ENCODE assay signal across 33 cellular contexts in genomic region chr12:101338087-101338486, GRCh38. TPM values are rescaled to one million over a fixed set of nuclear protein-coding genes. Genes with fewer than 3 reads are reported as not detected.
DNase-seq lines count a peak whose midpoint lies in the region; ATAC-seq, FAIRE-seq and TF ChIP-seq lines count a peak whose summit lies in the region.
"Had no signal": no experiment of that assay in that cellular context is flagged by ENCODE, and none has a peak within 500 bp of the region (broad histone marks: within the 10 kb centered on the region; RNA-seq: fewer than 3 reads in every experiment).

No MANE protein-coding gene starts in this region.

- no peaks in the 10 kb centered on the region for H3K4me1 ChIP-seq in HepG2 (ENCODE audit: insufficient read depth, low read length)
- no peaks in the 10 kb centered on the region for H3K4me1 ChIP-seq in right lobe of liver
- H3K4me1 ChIP-seq in A549 = no peaks in the 10 kb centered on the region
- no peaks in the 10 kb centered on the region for H3K4me1 ChIP-seq in IMR-90 (ENCODE audit: control insufficient read depth, insufficient read depth, low read length)
- no peaks in the 10 kb centered on the region for H3K4me1 ChIP-seq in K562 (replicated peaks in 1 of 2; ENCODE audit: control insufficient read depth in 2 of 2, insufficient read depth in 2 of 2, low read length in 2 of 2)
- H3K4me1 ChIP-seq: BE2C; BLaER1; BLaER1 treated with 17β-estradiol and CSF1 and Interleukin-3, amounts not matched to agents 10 nM and 100 nM; Caco-2 had no signal

- no peak overlapping the region for H4K91ac ChIP-seq in IMR-90 (ENCODE audit: insufficient read depth, low read depth, low read length)

- dilution Hi-C loops in IMR-90 (cut with HindIII; ENCODE audit: low sequenced_read_pairs, unreplicated experiment) = no loop called here

- CTCF ChIA-PET in HepG2 (lab: Yijun Ruan, JAX; ENCODE audit: low intra/inter-chr PET ratio, low total read pairs) (no interaction called here), A549 (lab: Yijun Ruan, JAX) (interaction anchor here (1.0 kb wide), 1 partner anchor 15 kb away, joined by 4 read pairs; no protein-coding TSS in a partner anchor), IMR-90 (lab: Yijun Ruan, JAX) (interaction anchor here (0.5 kb wide), 1 partner anchor 47 kb away, joined by 4 read pairs; no protein-coding TSS in a partner anchor), K562 (lab: Yijun Ruan, JAX; ENCODE audit: low intra/inter-chr PET ratio) (interaction anchor here (0.6 kb wide), 1 partner anchor 15 kb away, joined by 3 read pairs; no protein-coding TSS in a partner anchor)

- H3K36me3 ChIP-seq in HepG2 (replicated peaks in 1 of 2; ENCODE audit: control insufficient read depth in 1 of 2, insufficient read depth in 2 of 2, low read length in 2 of 2) (peaks cover 9 to 51% of the 10 kb centered on the region in 2 experiments), right lobe of liver (peaks cover 0 to 15% (median 7%) of the 10 kb centered on the region in 4 donors), IMR-90 (ENCODE audit: control insufficient read depth, insufficient read depth, low read length) (peaks cover 13% of the 10 kb centered on the region), K562 (ENCODE audit: control insufficient read depth, insufficient read depth, low read length) (peaks cover 61% of the 10 kb centered on the region)

- H4K20me1 ChIP-seq in HepG2 (ENCODE audit: insufficient read depth, low read length) = no peaks in the 10 kb centered on the region
- no peaks in the 10 kb centered on the region for H4K20me1 ChIP-seq in IMR-90 (ENCODE audit: insufficient read depth, low read length)
- H4K20me1 ChIP-seq in K562 (replicated peaks; ENCODE audit: control insufficient read depth, insufficient read depth, low read length) = no peaks in the 10 kb centered on the region
- H4K20me1 ChIP-seq: BLaER1; BLaER1 treated with 17β-estradiol and CSF1 and Interleukin-3, amounts not matched to agents 10 nM and 100 nM had no signal

- H2BK15ac ChIP-seq in IMR-90 (ENCODE audit: low read depth, low read length) = no peak overlapping the region

- H3K4me3 ChIP-seq in HepG2 (replicated peaks in 1 of 3; ENCODE audit: insufficient read depth in 1 of 3, low read depth in 2 of 3, low read length in 3 of 3) = no peak overlapping the region
- no peak overlapping the region for H3K4me3 ChIP-seq in right lobe of liver
- no peak overlapping the region for H3K4me3 ChIP-seq in A549
- H3K4me3 ChIP-seq in IMR-90 (ENCODE audit: insufficient read depth, low read depth, low read length) = no peak overlapping the region
- H3K4me3 ChIP-seq in K562 = no peak overlapping the region
- H3K4me3 ChIP-seq in foreskin fibroblast (ENCODE audit: low read depth in 1 of 2, low read length in 2 of 2) = no peak overlapping the region
- H3K4me3 ChIP-seq: BLaER1; BLaER1 treated with 17β-estradiol and CSF1 and Interleukin-3, amounts not matched to agents 10 nM and 100 nM had no signal

- H3K79me1 ChIP-seq in IMR-90 (ENCODE audit: low read depth in 1 of 2, low read length in 2 of 2) = no peaks in the 10 kb centered on the region

- no peak overlapping the region for H3K9ac ChIP-seq in HepG2 (ENCODE audit: insufficient read depth, low read depth, low read length)
- no peak overlapping the region for H3K9ac ChIP-seq in IMR-90 (ENCODE audit: low read depth, low read length)
- no peak overlapping the region for H3K9ac ChIP-seq in K562 (ENCODE audit: insufficient read depth in 1 of 2, low read depth in 2 of 2, low read length in 2 of 2)
- H3K9ac ChIP-seq: BLaER1; BLaER1 treated with 17β-estradiol and CSF1 and Interleukin-3, amounts not matched to agents 10 nM and 100 nM had no signal

- H4K5ac ChIP-seq in IMR-90 (ENCODE audit: low read depth, low read length) = no peak overlapping the region

- TF ChIP-seq RAD21 in HepG2 (CRISPR knock-in tag; IDR thresholded peaks at IDR 0.05) = no peak
- TF ChIP-seq RAD21 in A549 (conservative IDR thresholded peaks at IDR 0.05 in 1 of 2, IDR thresholded peaks at IDR 0.05 in 1 of 2) = no peak
- TF ChIP-seq RAD21 in IMR-90 (IDR thresholded peaks at IDR 0.05; ENCODE audit: low read length) = no peak
- no peak for TF ChIP-seq RAD21 in K562 (CRISPR knock-in tag; conservative IDR thresholded peaks at IDR 0.05 in 1 of 2, IDR thresholded peaks at IDR 0.05 in 1 of 2)

- intact Hi-C loops in HepG2 (cut with micrococcal nuclease; ENCODE audit: unreplicated experiment) = no loop called here
- intact Hi-C loops in right lobe of liver (cut with DNase I) = no loop called here
- intact Hi-C loops in IMR-90 (cut with micrococcal nuclease) = no loop called here
- intact Hi-C loops in K562 (cut with micrococcal nuclease) = no loop called here

- H3K56ac ChIP-seq in IMR-90 (ENCODE audit: extremely low read depth, insufficient read depth, low read length) = no peak overlapping the region

- ATAC-seq in HepG2 (no peak), right lobe of liver (no peak), A549 (no peak), IMR-90 (ENCODE audit: low read depth) (no peak), K562 (no peak)
- ATAC-seq: CD8-positive, alpha-beta T cell had no signal

- no peak for DNase-seq in HepG2 (ENCODE audit: low spot score)
- DNase-seq in right lobe of liver = no peak
- DNase-seq in A549 (ENCODE audit: low read depth in 1 of 2, low spot score in 1 of 2) = no peak
- DNase-seq in IMR-90 = no peak
- DNase-seq in K562 (ENCODE audit: extremely low read depth in 1 of 4, low spot score in 3 of 4) = no peak
- DNase-seq in cerebellar nuclear complex (lab: John Stamatoyannopoulos, UW) = no peak
- DNase-seq in foreskin fibroblast = no peak
- no peak for DNase-seq in activated CD4-positive, alpha-beta T cell treated with anti-CD3 and anti-CD28 coated beads, Interleukin-2, amount 50 U/mL, for 48 hours
- DNase-seq: 8988T; ACHN; AML-193; BE2C; C1 segment of cervical spinal cord; Caco-2; Calu3; CD4-positive, alpha-beta memory T cell; CD4-positive, alpha-beta T cell; CD4-positive, CD25-positive, alpha-beta regulatory T cell; CD8-positive, alpha-beta memory T cell; CD8-positive, alpha-beta T cell; COR-L47; DMS 273 treated with DMSO at 0.1 percent for 48 hours; DMS153; DMS53; DMS79; DMS79 treated with DMSO at 0.1 percent for 48 hours; DND-41; EL had no signal

- H3K14ac ChIP-seq in IMR-90 (replicated peaks; ENCODE audit: low read depth, low read length) = no peak overlapping the region

- WGBS in HepG2 (ENCODE audit: low lambda C conversion rate) = 98% methylated on average over 4 of the region's 4 CpGs
- WGBS in right lobe of liver (ENCODE audit: insufficient coverage, low coverage, low lambda C conversion rate, missing lambda C conversion rate) = 87% methylated on average over 4 of the region's 4 CpGs
- WGBS in A549 (ENCODE audit: missing lambda C conversion rate) = 91% methylated on average over 4 of the region's 4 CpGs
- no CpG with 5 or more reads among the region's 4 CpGs for WGBS in IMR-90 (ENCODE audit: extremely low coverage in 2 of 2, insufficient read length in 1 of 2), 2 experiments
- WGBS in K562 (ENCODE audit: insufficient coverage, low coverage, missing lambda C conversion rate) = 67% methylated on average over 4 of the region's 4 CpGs

- H3K27ac ChIP-seq in HepG2 (ENCODE audit: extremely low read length, insufficient read depth, low read length) (no peak overlapping the region), right lobe of liver (no peak overlapping the region), A549 (no peak overlapping the region), IMR-90 (ENCODE audit: insufficient read depth, low read length) (no peak overlapping the region), K562 (ENCODE audit: extremely low read depth, low read depth, low read length) (no peak overlapping the region)
- H3K27ac ChIP-seq: 22Rv1; BLaER1; BLaER1 treated with 17β-estradiol and CSF1 and Interleukin-3, amounts not matched to agents 10 nM and 100 nM; C4-2B had no signal

- no peak for FAIRE-seq in HepG2 (lab: Jason Lieb, UNC)
- no peak for FAIRE-seq in A549 (lab: Jason Lieb, UNC)
- FAIRE-seq in K562 (lab: Jason Lieb, UNC) = no peak
- FAIRE-seq: D721Med had no signal

- no peak overlapping the region for H4K8ac ChIP-seq in IMR-90 (ENCODE audit: low read depth in 2 of 2, low read length in 2 of 2)

- no peak for TF ChIP-seq CTCF in HepG2 (CRISPR knock-in tag; IDR thresholded peaks at IDR 0.05)
- TF ChIP-seq CTCF in right lobe of liver (IDR thresholded peaks at IDR 0.05) = no peak
- TF ChIP-seq CTCF in A549 (IDR thresholded peaks at IDR 0.05) = no peak
- TF ChIP-seq CTCF in IMR-90 (conservative IDR thresholded peaks at IDR 0.05; ENCODE audit: low read depth, low read length) = no peak
- TF ChIP-seq CTCF in K562 (IDR thresholded peaks at IDR 0.05 in 2 of 3, conservative IDR thresholded peaks at IDR 0.05 in 1 of 3; ENCODE audit: insufficient read depth in 2 of 3, low read depth in 1 of 3, low read length in 3 of 3) = no peak
- TF ChIP-seq CTCF in foreskin fibroblast (IDR thresholded peaks at IDR 0.05; ENCODE audit: low read depth, low read length) = no peak

- H3K4me2 ChIP-seq in HepG2 (ENCODE audit: low read depth, low read length) (no peak overlapping the region), A549 (no peak overlapping the region), IMR-90 (ENCODE audit: low read depth, low read length) (no peak overlapping the region), K562 (ENCODE audit: insufficient read depth, low read length) (no peak overlapping the region)
- H3K4me2 ChIP-seq: BLaER1; BLaER1 treated with 17β-estradiol and CSF1 and Interleukin-3, amounts not matched to agents 10 nM and 100 nM had no signal

- H2AK9ac ChIP-seq in IMR-90 (replicated peaks; ENCODE audit: low read depth, low read length, poor library complexity) = no peak overlapping the region

- in situ Hi-C loops in HepG2 (cut with HindIII; ENCODE audit: extremely low pct_ligation_motif_present, low pct_unique_long_range_greater_than_20kb) = no loop called here
- in situ Hi-C loops in IMR-90 (cut with MboI; ENCODE audit: low sequenced_read_pairs) = no loop called here
- in situ Hi-C loops in K562 (cut with MboI) = no loop called here

- H3K23ac ChIP-seq in IMR-90 (ENCODE audit: low read depth, low read length) = no peak overlapping the region

- H3K18ac ChIP-seq in IMR-90 (ENCODE audit: low read depth, low read length) = no peak overlapping the region

- H3K27me3 ChIP-seq in HepG2 (ENCODE audit: control insufficient read depth in 1 of 2, insufficient read depth in 2 of 2, low read length in 2 of 2) = no peaks in the 10 kb centered on the region
- no peaks in the 10 kb centered on the region for H3K27me3 ChIP-seq in right lobe of liver
- no peaks in the 10 kb centered on the region for H3K27me3 ChIP-seq in IMR-90 (ENCODE audit: control insufficient read depth, insufficient read depth, low read length)
- no peaks in the 10 kb centered on the region for H3K27me3 ChIP-seq in K562 (ENCODE audit: control insufficient read depth in 2 of 2, insufficient read depth in 2 of 2, low read length in 2 of 2)
- H3K27me3 ChIP-seq: BE2C; BLaER1; BLaER1 treated with 17β-estradiol and CSF1 and Interleukin-3, amounts not matched to agents 10 nM and 100 nM had no signal

- no peak overlapping the region for H3K4ac ChIP-seq in IMR-90 (ENCODE audit: low read depth, low read length)

- H2BK20ac ChIP-seq in IMR-90 (ENCODE audit: low read depth, low read length) = no peak overlapping the region

- BruUV-seq in HepG2 (replicated peaks; lab: Mats Ljungman, UMichigan) (no TSS peak), IMR-90 (replicated peaks; lab: Mats Ljungman, UMichigan) (no TSS peak), K562 (replicated peaks; lab: Mats Ljungman, UMichigan) (no TSS peak)

- H2AFZ ChIP-seq in HepG2 (ENCODE audit: low read length) (no peak overlapping the region), IMR-90 (replicated peaks; ENCODE audit: low read length, poor library complexity) (no peak overlapping the region), K562 (ENCODE audit: low read depth, low read length) (no peak overlapping the region)

- TF ChIP-seq EP300 in HepG2 (IDR thresholded peaks at IDR 0.05; ENCODE audit: low read depth in 2 of 2, low read length in 2 of 2) = no peak
- TF ChIP-seq EP300 in HepG2 (CRISPR knock-in tag; IDR thresholded peaks at IDR 0.05; ENCODE audit: borderline replicate concordance) = no peak
- no peak for TF ChIP-seq EP300 in A549 (IDR thresholded peaks at IDR 0.05)
- TF ChIP-seq EP300 in K562 (IDR thresholded peaks at IDR 0.05; ENCODE audit: low read length) = no peak

- no peak overlapping the region for H2BK120ac ChIP-seq in IMR-90 (ENCODE audit: low read depth, low read length)

- no peak for TF ChIP-seq POLR2A in HepG2 (IDR thresholded peaks at IDR 0.05; ENCODE audit: insufficient read depth in 1 of 2, low read depth in 2 of 2, low read length in 2 of 2)
- TF ChIP-seq POLR2A in right lobe of liver (IDR thresholded peaks at IDR 0.05) = no peak
- no peak for TF ChIP-seq POLR2A in A549 (IDR thresholded peaks at IDR 0.05; ENCODE audit: low read length)
- TF ChIP-seq POLR2A in IMR-90 (IDR thresholded peaks at IDR 0.05; ENCODE audit: low read depth, low read length) = no peak
- TF ChIP-seq POLR2A in K562 (conservative IDR thresholded peaks at IDR 0.05) = no peak

- H2AK5ac ChIP-seq in IMR-90 (ENCODE audit: low read depth, low read length) = no peak overlapping the region

- no peak overlapping the region for H2BK5ac ChIP-seq in IMR-90 (ENCODE audit: low read depth, low read length, poor library complexity, severe bottlenecking)

- H3K9me1 ChIP-seq in IMR-90 (ENCODE audit: insufficient read depth, low read length) (peaks cover 3% of the 10 kb centered on the region; the same call in 1 of the 2 replicates), K562 (ENCODE audit: control insufficient read depth, insufficient read depth, low read length) (no peaks in the 10 kb centered on the region)

- POLR2A ChIA-PET in HepG2 (lab: Yijun Ruan, JAX) (no interaction called here), A549 (lab: Yijun Ruan, JAX) (no interaction called here), IMR-90 (lab: Charles Lee; ENCODE audit: unreplicated experiment) (no interaction called here), K562 (lab: Yijun Ruan, JAX) (interaction anchor here (0.6 kb wide), 1 partner anchor 122 kb away, joined by 4 read pairs; no protein-coding TSS in a partner anchor)

- H3K79me2 ChIP-seq in HepG2 (ENCODE audit: insufficient read depth, low read length) = no peaks in the 10 kb centered on the region
- no peaks in the 10 kb centered on the region for H3K79me2 ChIP-seq in K562 (ENCODE audit: control insufficient read depth, insufficient read depth, low read length)

- no peaks in the 10 kb centered on the region for H3K9me3 ChIP-seq in HepG2 (ENCODE audit: low read length)
- H3K9me3 ChIP-seq in right lobe of liver = no peaks in the 10 kb centered on the region
- no peaks in the 10 kb centered on the region for H3K9me3 ChIP-seq in A549
- H3K9me3 ChIP-seq in IMR-90 (ENCODE audit: control insufficient read depth, insufficient read depth, low read length) = no peaks in the 10 kb centered on the region
- no peaks in the 10 kb centered on the region for H3K9me3 ChIP-seq in K562 (replicated peaks; ENCODE audit: control insufficient read depth, insufficient read depth, low read depth, low read length)
- H3K9me3 ChIP-seq: BE2C; BLaER1; BLaER1 treated with 17β-estradiol and CSF1 and Interleukin-3, amounts not matched to agents 10 nM and 100 nM; Caco-2 had no signal

RNA-seq across cellular contexts. Expression of gene UTP20, which starts 58.2 kb away (rescaled TPM):
- 38.5 and 60.0 TPM in 2 replicates for total RNA-seq in HepG2 (2016; rRNA removed; fragmentation: Illumina TruSeq; extraction: Trizol)
- total RNA-seq in HepG2 (2016; cell fraction: cytosol; rRNA removed; fragmentation: Illumina TruSeq; extraction: Trizol; ENCODE audit: low read depth) = 4.5 and 4.8 TPM in 2 replicates
- 37.3 and 57.0 TPM in 2 replicates for total RNA-seq in HepG2 (2016; cell fraction: insoluble cytoplasmic fraction; rRNA removed; fragmentation: Illumina TruSeq; extraction: Trizol)
- total RNA-seq in HepG2 (2016; cell fraction: membrane; rRNA removed; fragmentation: Illumina TruSeq; extraction: Trizol) = 8.9 and 9.2 TPM in 2 replicates
- total RNA-seq in HepG2 (2016; cell fraction: nucleus; rRNA removed; fragmentation: Illumina TruSeq; extraction: Trizol) = 39.7 and 43.6 TPM in 2 replicates
- polyA plus RNA-seq in HepG2 (2011; rRNA removed) = 7.2 and 9.0 TPM in 2 replicates
- 3.8 and 5.4 TPM in 2 replicates for polyA plus RNA-seq in HepG2 (2011; cell fraction: cytosol; rRNA removed)
- polyA plus RNA-seq in HepG2 (2011; cell fraction: nucleus; rRNA removed) = 4.5 and 5.9 TPM in 2 replicates
- polyA plus RNA-seq in HepG2 (2012) = 7.2 and 7.9 TPM in 2 replicates
- polyA plus RNA-seq in HepG2 (2016; cell fraction: cytosol; fragmentation: Illumina TruSeq; extraction: Trizol; ENCODE audit: low read depth) = 0.40 TPM in 2 replicates
- polyA plus RNA-seq in HepG2 (2016; cell fraction: insoluble cytoplasmic fraction; fragmentation: Illumina TruSeq; extraction: Trizol; ENCODE audit: low read depth) = 17.1 and 17.7 TPM in 2 replicates
- 0.76 and 1.1 TPM in 2 replicates for polyA plus RNA-seq in HepG2 (2016; cell fraction: membrane; fragmentation: Illumina TruSeq; extraction: Trizol; ENCODE audit: low read depth)
- polyA plus RNA-seq in HepG2 (2016; cell fraction: nucleus; fragmentation: Illumina TruSeq; extraction: Trizol; ENCODE audit: insufficient read depth, low read depth) = 18.5 and 20.8 TPM in 2 replicates
- polyA minus RNA-seq in HepG2 (2011; rRNA and poly(A)+ RNA removed; ENCODE audit: low replicate concordance) = 20.4 and 30.4 TPM in 2 replicates
- 15.2 and 16.1 TPM in 2 replicates for polyA minus RNA-seq in HepG2 (2011; cell fraction: cytosol; rRNA and poly(A)+ RNA removed)
- 33.6 and 39.7 TPM in 2 replicates for polyA minus RNA-seq in HepG2 (2011; cell fraction: nucleus; rRNA and poly(A)+ RNA removed)
- total RNA-seq in right lobe of liver = 1 to 10 TPM; 4.6 to 8.5 (median 6.5) TPM
- 32.4 and 34.6 TPM in 2 replicates for polyA plus RNA-seq in A549 (2011; rRNA removed)
- 6.9 and 7.5 TPM in 2 replicates for polyA plus RNA-seq in A549 (2012; cell fraction: cytosol; rRNA removed)
- polyA plus RNA-seq in A549 (2012; cell fraction: nucleus; rRNA removed) = 7.8 and 11.9 TPM in 2 replicates
- polyA plus RNA-seq in A549 (2017; fragmentation: RNase III; extraction: RNeasy Plus Mini Kit Qiagen cat#74134 plus additional on column Dnase treatment) = 11.7 to 14.6 TPM (median 12.6 TPM) in 3 replicates
- polyA minus RNA-seq in A549 (2011; rRNA and poly(A)+ RNA removed) = 27.4 and 34.5 TPM in 2 replicates
- 22.0 and 29.7 TPM in 2 replicates for total RNA-seq in IMR-90 (2012; rRNA removed)
- polyA plus RNA-seq in IMR-90 (2012; rRNA removed) = 6.3 and 6.8 TPM in 2 replicates
- 0.95 and 1.5 TPM in 2 replicates for polyA plus RNA-seq in IMR-90 (2012; cell fraction: cytosol; rRNA removed)
- 0.87 and 5.8 TPM in 2 replicates for polyA plus RNA-seq in IMR-90 (2012; cell fraction: nucleus; rRNA removed; ENCODE audit: low replicate concordance)
- 18.5 and 45.3 TPM in 2 replicates for total RNA-seq in K562 (2011; cell fraction: chromatin; rRNA removed; ENCODE audit: low replicate concordance)
- 7.3 and 10.3 TPM in 2 replicates for total RNA-seq in K562 (2011; cell fraction: nucleolus; rRNA removed)
- 15.4 and 16.8 TPM in 2 replicates for total RNA-seq in K562 (2011; cell fraction: nucleoplasm; rRNA removed)
- total RNA-seq in K562 (2014; rRNA removed) = 18.5 and 19.7 TPM in 2 replicates
- total RNA-seq in K562 (2014; rRNA removed; fragmentation: Illumina TruSeq; extraction: Trizol) = 32.6 and 33.4 TPM in 2 replicates
- total RNA-seq in K562 (2015; rRNA removed; fragmentation: Illumina TruSeq; extraction: Trizol) = 38.2 and 41.3 TPM in 2 replicates
- 25.8 and 28.1 TPM in 2 replicates for total RNA-seq in K562 (2021)
- polyA plus RNA-seq in K562 (2011; rRNA removed) = 14.3 and 20.7 TPM in 2 replicates
- polyA plus RNA-seq in K562 (2011; cell fraction: cytosol; rRNA removed) = 5.0 and 7.0 TPM in 2 replicates
- polyA plus RNA-seq in K562 (2011; cell fraction: nucleus; rRNA removed) = 8.2 and 8.6 TPM in 2 replicates
- 4.4 and 11.8 TPM in 2 replicates for polyA plus RNA-seq in K562 (2012)
- polyA plus RNA-seq in K562 (2014; fragmentation: Illumina TruSeq; extraction: Trizol) = 19.1 and 23.7 TPM in 2 replicates
- 1 to 10 TPM; 4.3 to 7.4 TPM for polyA plus RNA-seq in K562 (2014; fragmentation: Nextera tagmentation; extraction: Ambion mirVana)
- 15.6 and 15.9 TPM in 2 replicates for polyA plus RNA-seq in K562 (2014; rRNA removed)
- 36.5 and 39.1 TPM in 2 replicates for polyA minus RNA-seq in K562 (2011; rRNA and poly(A)+ RNA removed)
- polyA minus RNA-seq in K562 (2011; cell fraction: cytosol; rRNA and poly(A)+ RNA removed) = 12.7 and 19.9 TPM in 2 replicates
- polyA minus RNA-seq in K562 (2011; cell fraction: nucleus; rRNA and poly(A)+ RNA removed) = 12.9 and 19.9 TPM in 2 replicates

Comparison
In these comparisons a context has a peak if more than half of its experiments do, and no peak if none do; other contexts are left out.
1. Of the 241 proteins assayed by ChIP-seq in both HepG2 and K562: peak only in HepG2: MAFK; only in K562: MAFG; in both: MAFF; in neither: 238.